7 cellular contexts compared by ENCODE assay signal in the genomic region with DNA sequence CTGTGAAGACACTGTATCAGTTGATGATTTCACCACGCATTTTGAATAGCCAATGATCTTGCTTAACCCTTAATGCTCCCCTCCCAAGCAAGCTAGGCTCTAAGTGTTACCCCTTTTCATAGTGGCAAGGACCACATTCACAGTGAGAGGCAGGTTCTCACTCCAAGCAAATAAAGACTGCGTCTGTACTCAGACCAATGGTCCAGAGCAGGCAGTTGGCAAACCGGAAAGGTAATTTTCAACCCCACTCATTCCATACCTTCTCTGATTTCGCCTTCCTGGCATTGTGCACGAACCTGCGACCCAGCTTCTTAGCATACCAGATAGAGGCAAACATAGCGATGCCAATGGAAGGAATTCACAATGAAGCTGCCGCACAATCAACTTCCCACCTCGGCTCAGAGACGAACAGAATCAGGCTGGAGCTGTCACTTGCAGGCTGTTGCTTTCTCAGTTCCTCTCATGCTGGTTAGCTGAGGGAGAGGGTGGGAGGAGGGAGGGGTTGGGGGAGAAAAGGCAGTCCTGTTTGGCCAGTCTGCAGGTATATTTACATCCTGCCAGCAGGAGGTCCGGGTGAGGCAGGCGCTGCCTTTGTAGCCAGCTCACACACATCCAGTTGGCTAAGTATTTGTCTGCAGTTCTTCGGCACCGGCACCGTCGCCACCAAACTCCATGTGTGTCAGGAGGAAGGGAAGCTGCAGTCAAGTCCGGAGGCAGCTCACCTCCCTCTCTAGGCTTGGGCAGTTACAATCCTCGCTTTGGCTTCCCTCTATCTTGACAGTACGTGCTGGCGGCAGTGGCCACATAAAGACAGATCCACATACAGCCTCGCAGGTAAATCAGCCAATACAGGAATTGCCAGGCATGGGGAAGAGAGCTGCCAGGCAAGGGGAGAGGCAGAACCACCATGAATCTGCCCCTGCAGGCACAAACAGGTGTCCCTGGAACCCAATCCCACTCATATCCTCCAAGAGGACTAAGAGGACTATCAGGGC.
DNase-seq lines count a peak whose midpoint lies in the region; ATAC-seq and TF ChIP-seq lines count a peak whose summit lies in the region.

No MANE protein-coding gene starts in this region.

- TF ChIP-seq CTCF in thyroid gland (IDR thresholded peaks at IDR 0.05), result peak in 3 of 6 experiments; percentile 18 to 36 (median 36)

- peaks cover 4% of the 10 kb centered on the region for H3K9me3 Mint-ChIP-seq in activated naive CD4-positive, alpha-beta T cell treated with anti-CD3 and anti-CD28 coated beads for 36 hours

- H3K36me3 ChIP-seq in thyroid gland, result no peaks in the 10 kb centered on the region

- no peak overlapping the region for H3K27ac Mint-ChIP-seq in activated naive CD4-positive, alpha-beta T cell treated with anti-CD3 and anti-CD28 coated beads for 36 hours

- CTCF ChIA-PET in activated naive CD4-positive, alpha-beta T cell treated with anti-CD3 and anti-CD28 coated beads for 36 hours (lab: Charles Lee), result no interaction called here

- peak; percentile 94 for ATAC-seq in HG03039 (IDR thresholded peaks at IDR 0.05; ENCODE audit: unreplicated experiment)

- H3K4me1 Mint-ChIP-seq in activated naive CD4-positive, alpha-beta T cell treated with anti-CD3 and anti-CD28 coated beads for 36 hours (ENCODE audit: low read depth), result no peaks in the 10 kb centered on the region

- 2 to 5% methylated on average over 11 to 21 of the region's 21 CpGs for WGBS in thyroid gland, 2 donors

- H3K4me1 ChIP-seq in thyroid gland, result peaks cover 0 to 7% of the 10 kb centered on the region in 2 donors

- no peaks in the 10 kb centered on the region for H3K27me3 Mint-ChIP-seq in activated naive CD4-positive, alpha-beta T cell treated with anti-CD3 and anti-CD28 coated beads for 36 hours (ENCODE audit: low read depth)

- H3K4me3 ChIP-seq in thyroid gland (replicated peaks in 1 of 3), result no peak overlapping the region

- H3K9me3 ChIP-seq in thyroid gland, result no peaks in the 10 kb centered on the region

- no peaks in the 10 kb centered on the region for H3K27me3 ChIP-seq in thyroid gland

- no peak overlapping the region for H3K4me3 Mint-ChIP-seq in activated naive CD4-positive, alpha-beta T cell treated with anti-CD3 and anti-CD28 coated beads for 36 hours

- H3K36me3 Mint-ChIP-seq in activated naive CD4-positive, alpha-beta T cell treated with anti-CD3 and anti-CD28 coated beads for 36 hours (ENCODE audit: low read depth), result no peaks in the 10 kb centered on the region

- intact Hi-C loops in thyroid gland (cut with DNase I), result no loop called here
- intact Hi-C loops in activated naive CD4-positive, alpha-beta T cell treated with anti-CD3 and anti-CD28 coated beads for 36 hours (cut with micrococcal nuclease), result no loop called here

- TF ChIP-seq POLR2A in thyroid gland (IDR thresholded peaks at IDR 0.05), result no peak

- no peak overlapping the region for H3K27ac ChIP-seq in thyroid gland

- DNase-seq in GM19240 (ENCODE audit: insufficient read length, low spot score), result peak; percentile 1
- DNase-seq in NOMO-1 treated with DMSO at 0.1 percent for 48 hours (lab: John Stamatoyannopoulos, UW; ENCODE audit: unreplicated experiment), result peak; percentile 45
- peak in 37 of 51 donors; percentile 1 to 66 (median 13) for DNase-seq in hypothalamus (lab: John Stamatoyannopoulos, UW)
- DNase-seq in thyroid gland, result peak; percentile 65 to 67
- no peak for DNase-seq in activated naive CD4-positive, alpha-beta T cell treated with anti-CD3 and anti-CD28 coated beads for 36 hours
- DNase-seq in NCI-H226, result no peak

Comparison
In these comparisons a context has a peak if more than half of its experiments do, and no peak if none do; other contexts are left out.
1. DNase-seq: peak in GM19240 (single experiment), NOMO-1 treated with DMSO at 0.1 percent for 48 hours (single experiment), hypothalamus (37 of 51) and thyroid gland (2 of 2); none in activated naive CD4-positive, alpha-beta T cell treated with anti-CD3 and anti-CD28 coated beads for 36 hours (single experiment) and NCI-H226 (single experiment).